ENCODE assay signal across 8 cellular contexts in the genomic region with DNA sequence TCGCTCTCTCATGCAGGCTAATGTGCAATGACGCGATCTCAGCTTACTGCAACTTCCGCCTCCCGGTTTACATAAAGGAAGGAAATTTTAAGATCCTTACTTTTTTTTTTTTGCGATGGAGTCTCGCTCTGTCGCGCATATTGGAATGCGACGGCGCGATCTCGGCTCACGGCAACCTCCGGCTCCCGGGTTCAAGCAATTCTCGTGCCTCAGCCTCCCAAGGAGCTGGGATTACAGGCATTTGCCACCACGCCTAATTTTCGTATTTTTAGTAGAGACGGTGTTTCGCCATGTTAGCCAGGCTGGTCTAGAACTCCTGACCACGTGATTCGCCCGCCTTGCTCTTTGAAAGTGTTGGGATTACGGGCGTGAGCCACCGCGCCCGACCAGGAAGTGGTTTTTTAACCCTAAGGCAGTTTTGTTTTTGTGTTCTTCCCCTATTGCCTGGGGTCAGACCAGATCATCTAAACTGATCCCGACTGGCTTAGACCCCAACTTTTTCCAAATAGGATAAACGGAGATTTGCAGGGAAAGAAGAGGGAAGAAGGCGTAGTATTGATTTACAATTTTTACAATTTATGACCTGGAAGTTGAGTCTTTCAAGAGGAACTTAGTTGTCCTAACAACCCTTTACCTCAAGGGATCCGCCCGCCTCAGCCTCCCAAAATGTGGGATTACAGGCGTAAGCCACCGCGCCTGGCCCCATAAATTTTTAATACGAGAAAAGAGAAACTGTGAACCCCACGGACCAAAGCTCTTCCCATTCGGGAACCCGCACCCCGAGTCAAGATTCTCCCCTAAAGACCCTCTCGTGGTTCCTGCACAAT.
A peak's percentile ranks its signal among the peaks of the same experiment; 100 is the strongest.
DNase-seq lines count a peak whose midpoint lies in the region; ATAC-seq and TF ChIP-seq lines count a peak whose summit lies in the region.

No MANE protein-coding gene starts in this region.

- H3K27me3 Mint-ChIP-seq in GM23338 (ENCODE audit: insufficient read depth, low read depth, poor library complexity) = peaks cover 18% of the 10 kb centered on the region

- H3K79me2 ChIP-seq in GM23338 (replicated peaks; ENCODE audit: insufficient read depth) = peaks cover 61% of the 10 kb centered on the region

- H3F3A ChIP-seq in GM23338 (replicated peaks; ENCODE audit: low read depth) = no peaks in the 10 kb centered on the region

- no peaks in the 10 kb centered on the region for H3K9me2 ChIP-seq in GM23338 (ENCODE audit: insufficient read depth)

- peaks cover 15% of the 10 kb centered on the region for H3K4me1 ChIP-seq in GM23338 (ENCODE audit: insufficient read depth)
- H3K4me1 ChIP-seq in effector memory CD4-positive, alpha-beta T cell (ENCODE audit: control insufficient read depth, insufficient read depth, low read length, poor library complexity, severe bottlenecking) = no peaks in the 10 kb centered on the region

- H3K4me1 Mint-ChIP-seq in GM23338 = peaks cover 22% of the 10 kb centered on the region

- no peak overlapping the region for H2AFZ ChIP-seq in GM23338

- TF ChIP-seq CTCF in GM23338 (conservative IDR thresholded peaks at IDR 0.05; ENCODE audit: low read depth in 2 of 2) = no peak

- ATAC-seq in GM23338 (peak; percentile 22), GM21423 (IDR thresholded peaks at IDR 0.05; ENCODE audit: unreplicated experiment) (no peak)

- H3K36me3 Mint-ChIP-seq in GM23338 (ENCODE audit: low read depth) = peaks cover 61% of the 10 kb centered on the region

- no peaks in the 10 kb centered on the region for H3K9me3 ChIP-seq in effector memory CD4-positive, alpha-beta T cell (ENCODE audit: control insufficient read depth, low read length)

- H3K27ac Mint-ChIP-seq in GM23338 = peak overlapping the region; percentile 100

- H3K4me3 Mint-ChIP-seq in GM23338 = peak overlapping the region; percentile 100

- H3K4me3 ChIP-seq in GM23338 = peak overlapping the region; percentile 79
- H3K4me3 ChIP-seq in effector memory CD4-positive, alpha-beta T cell (ENCODE audit: insufficient read depth, low read depth, low read length, poor library complexity, severe bottlenecking) = peak overlapping the region; percentile 84

- H4K20me1 ChIP-seq in GM23338 (replicated peaks; ENCODE audit: insufficient read depth) = peaks cover 33% of the 10 kb centered on the region

- peak overlapping the region; percentile 96 for H3K4me2 ChIP-seq in GM23338

- DNase-seq in GM23338 (ENCODE audit: low spot score) (peak; percentile 73), medulla oblongata (ENCODE audit: extremely low spot score) (peak; percentile 65), mesenteric fat pad (ENCODE audit: low spot score) (no peak), NCI-H526 treated with DMSO at 0.1 percent for 48 hours (lab: John Stamatoyannopoulos, UW) (no peak)
- DNase-seq in activated CD4-positive, alpha-beta T cell treated with anti-CD3 and anti-CD28 coated beads for 48 hours = peak; percentile 52
- DNase-seq in effector memory CD4-positive, alpha-beta T cell = peak in 2 of 3 donors; percentile 7 to 41
- DNase-seq in stimulated activated CD8-positive, alpha-beta memory T cell treated with anti-CD3 and anti-CD28 coated beads, Interleukin-15, amount 100 ng/mL, for 48 hours (ENCODE audit: low read depth in 2 of 2) = peak; percentile 11 to 14

- H3K27me3 ChIP-seq in GM23338 (ENCODE audit: insufficient read depth) = no peaks in the 10 kb centered on the region
- H3K27me3 ChIP-seq in effector memory CD4-positive, alpha-beta T cell (replicated peaks; ENCODE audit: control insufficient read depth, insufficient read depth, low read length, poor library complexity, severe bottlenecking) = no peaks in the 10 kb centered on the region

- peaks cover 15% of the 10 kb centered on the region; the same call in 1 of the 2 replicates for H3K36me3 ChIP-seq in GM23338 (ENCODE audit: insufficient read depth)
- H3K36me3 ChIP-seq in effector memory CD4-positive, alpha-beta T cell (ENCODE audit: control insufficient read depth, insufficient read depth, low read length) = no peaks in the 10 kb centered on the region

- peaks cover 12% of the 10 kb centered on the region for H3K9me3 Mint-ChIP-seq in GM23338

- H3K27ac ChIP-seq in GM23338 (ENCODE audit: low read depth) = peak overlapping the region; percentile 99
- H3K27ac ChIP-seq in effector memory CD4-positive, alpha-beta T cell (ENCODE audit: insufficient read depth, low read length, poor library complexity, severe bottlenecking) = peak overlapping the region; percentile 68

TF ChIP-seq in GM23338, 12 proteins besides CTCF, POLR2A, EP300 and RAD21:
- TF ChIP-seq POLR2AphosphoS5 (IDR thresholded peaks at IDR 0.05; ENCODE audit: low read depth) (peak; percentile 49), CREB1 (CRISPR knock-in tag; IDR thresholded peaks at IDR 0.05; ENCODE audit: low read depth) (no peak; the same call in 1 of the 2 replicates)

Comparison
In these comparisons a context has a peak if more than half of its experiments do, and no peak if none do; other contexts are left out.
1. DNase-seq: peak in GM23338 (single experiment), activated CD4-positive, alpha-beta T cell treated with anti-CD3 and anti-CD28 coated beads for 48 hours (single experiment), effector memory CD4-positive, alpha-beta T cell (2 of 3), medulla oblongata (single experiment) and stimulated activated CD8-positive, alpha-beta memory T cell treated with anti-CD3 and anti-CD28 coated beads, Interleukin-15, amount 100 ng/mL, for 48 hours (2 of 2); none in mesenteric fat pad (single experiment) and NCI-H526 treated with DMSO at 0.1 percent for 48 hours (single experiment).